11 cellular contexts compared by ENCODE assay signal in the genomic region with DNA sequence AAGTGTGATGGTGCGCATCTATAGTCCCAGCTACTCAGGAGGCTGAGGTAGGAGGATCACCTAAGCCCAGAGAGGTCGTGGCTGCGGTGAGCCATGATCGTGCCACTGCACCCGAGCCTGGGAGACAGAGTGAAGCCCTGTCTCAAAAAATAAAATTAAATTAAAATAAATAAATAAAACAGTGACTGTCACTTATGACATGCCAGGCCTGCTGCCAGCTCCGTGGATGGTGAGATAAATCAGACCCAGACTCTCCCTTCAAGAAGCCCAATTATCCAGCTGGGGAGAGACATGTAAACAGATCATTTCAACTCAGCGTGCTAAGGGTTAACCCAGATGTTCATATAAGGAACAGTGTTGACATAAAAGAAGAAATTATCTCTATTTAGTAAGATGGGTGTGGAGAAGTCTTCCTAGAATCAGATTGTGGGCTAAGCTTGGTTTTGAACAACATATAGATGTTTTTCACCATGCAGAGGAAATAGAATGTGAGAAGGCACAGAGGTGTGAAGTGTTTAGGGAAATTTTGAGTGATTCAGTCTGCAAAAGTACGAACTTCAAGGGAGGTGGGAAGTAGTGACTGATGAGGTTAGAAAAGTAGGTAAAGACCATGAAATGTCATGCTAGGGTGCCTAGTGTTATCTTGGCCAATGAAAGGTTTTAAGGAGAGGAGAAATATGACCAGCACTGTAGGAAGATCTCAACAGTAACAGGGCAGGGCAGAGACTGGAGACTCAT. TPM values are rescaled to one million over a fixed set of nuclear protein-coding genes. Genes with fewer than 3 reads are reported as not detected.
A peak's percentile ranks its signal among the peaks of the same experiment; 100 is the strongest.
DNase-seq lines count a peak whose midpoint lies in the region; ATAC-seq and TF ChIP-seq lines count a peak whose summit lies in the region.
"Had no signal": no experiment of that assay in that cellular context is flagged by ENCODE, and none has a peak within 500 bp of the region (broad histone marks: within the 10 kb centered on the region; RNA-seq: fewer than 3 reads in every experiment).

No MANE protein-coding gene starts in this region.

- no peaks in the 10 kb centered on the region for H3K9me3 Mint-ChIP-seq in activated CD4-positive, alpha-beta T cell treated with anti-CD3 and anti-CD28 coated beads, Interleukin-2, amount 10 ng/mL, durations not matched to agents 24 days and 14 days
- H3K9me3 Mint-ChIP-seq in activated naive CD8-positive, alpha-beta T cell treated with anti-CD3 and anti-CD28 coated beads for 36 hours: no peaks in the 10 kb centered on the region
- H3K9me3 Mint-ChIP-seq in nephron progenitor cell: peaks cover 21% of the 10 kb centered on the region
- H3K9me3 Mint-ChIP-seq: nephron had no signal

- DNase-seq in activated CD4-positive, alpha-beta T cell treated with anti-CD3 and anti-CD28 coated beads, Interleukin-2, amount 10 ng/mL, durations not matched to agents 24 days and 14 days: peak; percentile 86
- DNase-seq in activated CD4-positive, alpha-beta T cell treated with anti-CD3 and anti-CD28 coated beads, Interleukin-2, amount 50 U/mL, for 1 hour: no peak
- DNase-seq in activated naive CD8-positive, alpha-beta T cell treated with anti-CD3 and anti-CD28 coated beads for 36 hours: no peak
- no peak for DNase-seq in nephron progenitor cell
- DNase-seq in HEK293T (ENCODE audit: extremely low spot score): no peak
- DNase-seq in foreskin melanocyte: no peak
- DNase-seq: ACHN, NCI-H510A treated with DMSO at 0.1 percent for 48 hours had no signal

- TF ChIP-seq CTCF in nephron progenitor cell (IDR thresholded peaks at IDR 0.05): no peak

- H3K36me3 Mint-ChIP-seq in activated CD4-positive, alpha-beta T cell treated with anti-CD3 and anti-CD28 coated beads, Interleukin-2, amount 10 ng/mL, durations not matched to agents 24 days and 14 days (ENCODE audit: low read depth): peaks cover 61% of the 10 kb centered on the region
- peaks cover 62% of the 10 kb centered on the region for H3K36me3 Mint-ChIP-seq in activated naive CD8-positive, alpha-beta T cell treated with anti-CD3 and anti-CD28 coated beads for 36 hours
- peaks cover 64% of the 10 kb centered on the region for H3K36me3 Mint-ChIP-seq in nephron progenitor cell (ENCODE audit: low read depth)

- intact Hi-C loops in activated CD4-positive, alpha-beta T cell treated with anti-CD3 and anti-CD28 coated beads, Interleukin-2, amount 10 ng/mL, durations not matched to agents 24 days and 14 days (cut with micrococcal nuclease): loop anchor here (1.0 kb wide), 1 partner anchor 328 kb away; no protein-coding TSS in a partner anchor

- CTCF ChIA-PET in HEK293T (lab: Yijun Ruan, JAX): no interaction called here

- peak overlapping the region; percentile 95 for H3K27ac Mint-ChIP-seq in activated CD4-positive, alpha-beta T cell treated with anti-CD3 and anti-CD28 coated beads, Interleukin-2, amount 10 ng/mL, durations not matched to agents 24 days and 14 days
- H3K27ac Mint-ChIP-seq in activated naive CD8-positive, alpha-beta T cell treated with anti-CD3 and anti-CD28 coated beads for 36 hours: peak overlapping the region; percentile 94
- peak overlapping the region; percentile 70 for H3K27ac Mint-ChIP-seq in nephron progenitor cell
- H3K27ac Mint-ChIP-seq: nephron had no signal

- H3K4me1 Mint-ChIP-seq in activated CD4-positive, alpha-beta T cell treated with anti-CD3 and anti-CD28 coated beads, Interleukin-2, amount 10 ng/mL, durations not matched to agents 24 days and 14 days: peaks cover 42% of the 10 kb centered on the region
- H3K4me1 Mint-ChIP-seq in activated naive CD8-positive, alpha-beta T cell treated with anti-CD3 and anti-CD28 coated beads for 36 hours: peaks cover 56% of the 10 kb centered on the region
- H3K4me1 Mint-ChIP-seq in nephron progenitor cell: no peaks in the 10 kb centered on the region
- H3K4me1 Mint-ChIP-seq: nephron had no signal

- POLR2A ChIA-PET in HEK293T (lab: Yijun Ruan, JAX): no interaction called here

- H3K4me3 Mint-ChIP-seq in activated CD4-positive, alpha-beta T cell treated with anti-CD3 and anti-CD28 coated beads, Interleukin-2, amount 10 ng/mL, durations not matched to agents 24 days and 14 days: peak overlapping the region; percentile 71
- H3K4me3 Mint-ChIP-seq in activated naive CD8-positive, alpha-beta T cell treated with anti-CD3 and anti-CD28 coated beads for 36 hours: peak overlapping the region; percentile 57
- no peak overlapping the region for H3K4me3 Mint-ChIP-seq in nephron progenitor cell
- H3K4me3 Mint-ChIP-seq: nephron had no signal

- H3K27me3 Mint-ChIP-seq in activated CD4-positive, alpha-beta T cell treated with anti-CD3 and anti-CD28 coated beads, Interleukin-2, amount 10 ng/mL, durations not matched to agents 24 days and 14 days: no peaks in the 10 kb centered on the region
- H3K27me3 Mint-ChIP-seq in activated naive CD8-positive, alpha-beta T cell treated with anti-CD3 and anti-CD28 coated beads for 36 hours: no peaks in the 10 kb centered on the region
- peaks cover 3% of the 10 kb centered on the region for H3K27me3 Mint-ChIP-seq in nephron progenitor cell (ENCODE audit: low read depth, poor library complexity)

- ATAC-seq in HG03060 (IDR thresholded peaks at IDR 0.05; ENCODE audit: low read depth, unreplicated experiment): peak; percentile 44
- ATAC-seq in HG02938 (IDR thresholded peaks at IDR 0.05; ENCODE audit: unreplicated experiment): no peak

TF ChIP-seq in HEK293T, 16 proteins besides CTCF, POLR2A, EP300 and RAD21:
- TF ChIP-seq SP1 (IDR thresholded peaks at IDR 0.05) (no peak), BHLHE40 (IDR thresholded peaks at IDR 0.05; ENCODE audit: borderline replicate concordance) (no peak), L3MBTL2 (conservative IDR thresholded peaks at IDR 0.05) (no peak), ARNT (IDR thresholded peaks at IDR 0.05) (no peak), ELF4 (IDR thresholded peaks at IDR 0.05) (no peak), TARDBP (IDR thresholded peaks at IDR 0.05) (no peak), FOXM1 (IDR thresholded peaks at IDR 0.05; ENCODE audit: borderline replicate concordance) (no peak), FOXK2 (IDR thresholded peaks at IDR 0.05) (no peak), CTBP1 (IDR thresholded peaks at IDR 0.05; ENCODE audit: borderline replicate concordance) (no peak), LEF1 (IDR thresholded peaks at IDR 0.05; ENCODE audit: borderline replicate concordance) (no peak), HDGF (IDR thresholded peaks at IDR 0.05; ENCODE audit: borderline replicate concordance) (no peak)
- TF ChIP-seq, protein P1, sequence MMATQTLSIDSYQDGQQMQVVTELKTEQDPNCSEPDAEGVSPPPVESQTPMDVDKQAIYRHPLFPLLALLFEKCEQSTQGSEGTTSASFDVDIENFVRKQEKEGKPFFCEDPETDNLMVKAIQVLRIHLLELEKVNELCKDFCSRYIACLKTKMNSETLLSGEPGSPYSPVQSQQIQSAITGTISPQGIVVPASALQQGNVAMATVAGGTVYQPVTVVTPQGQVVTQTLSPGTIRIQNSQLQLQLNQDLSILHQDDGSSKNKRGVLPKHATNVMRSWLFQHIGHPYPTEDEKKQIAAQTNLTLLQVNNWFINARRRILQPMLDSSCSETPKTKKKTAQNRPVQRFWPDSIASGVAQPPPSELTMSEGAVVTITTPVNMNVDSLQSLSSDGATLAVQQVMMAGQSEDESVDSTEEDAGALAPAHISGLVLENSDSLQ (IDR thresholded peaks at IDR 0.05): no peak
TF ChIP-seq in HEK293T: peak in this region for 0.

RNA-seq across cellular contexts. Expression of a gene that starts 18.3 kb away (rescaled TPM):
- 206 and 214 TPM in 2 replicates for total RNA-seq in activated CD4-positive, alpha-beta T cell treated with anti-CD3 and anti-CD28 coated beads, Interleukin-2, amount 10 ng/mL, durations not matched to agents 24 days and 14 days
- total RNA-seq in activated naive CD8-positive, alpha-beta T cell treated with anti-CD3 and anti-CD28 coated beads for 36 hours: 100 to 1,000 TPM; 250 to 267 TPM

RNA-seq across cellular contexts. Expression of a gene that starts 18.6 kb away (rescaled TPM):
- total RNA-seq in activated CD4-positive, alpha-beta T cell treated with anti-CD3 and anti-CD28 coated beads, Interleukin-2, amount 10 ng/mL, durations not matched to agents 24 days and 14 days: 43.8 and 46.9 TPM in 2 replicates
- 10 to 100 TPM; 24.6 to 28.5 TPM for total RNA-seq in activated naive CD8-positive, alpha-beta T cell treated with anti-CD3 and anti-CD28 coated beads for 36 hours
